ENCODE assay signal across 8 cellular contexts in the genomic region with DNA sequence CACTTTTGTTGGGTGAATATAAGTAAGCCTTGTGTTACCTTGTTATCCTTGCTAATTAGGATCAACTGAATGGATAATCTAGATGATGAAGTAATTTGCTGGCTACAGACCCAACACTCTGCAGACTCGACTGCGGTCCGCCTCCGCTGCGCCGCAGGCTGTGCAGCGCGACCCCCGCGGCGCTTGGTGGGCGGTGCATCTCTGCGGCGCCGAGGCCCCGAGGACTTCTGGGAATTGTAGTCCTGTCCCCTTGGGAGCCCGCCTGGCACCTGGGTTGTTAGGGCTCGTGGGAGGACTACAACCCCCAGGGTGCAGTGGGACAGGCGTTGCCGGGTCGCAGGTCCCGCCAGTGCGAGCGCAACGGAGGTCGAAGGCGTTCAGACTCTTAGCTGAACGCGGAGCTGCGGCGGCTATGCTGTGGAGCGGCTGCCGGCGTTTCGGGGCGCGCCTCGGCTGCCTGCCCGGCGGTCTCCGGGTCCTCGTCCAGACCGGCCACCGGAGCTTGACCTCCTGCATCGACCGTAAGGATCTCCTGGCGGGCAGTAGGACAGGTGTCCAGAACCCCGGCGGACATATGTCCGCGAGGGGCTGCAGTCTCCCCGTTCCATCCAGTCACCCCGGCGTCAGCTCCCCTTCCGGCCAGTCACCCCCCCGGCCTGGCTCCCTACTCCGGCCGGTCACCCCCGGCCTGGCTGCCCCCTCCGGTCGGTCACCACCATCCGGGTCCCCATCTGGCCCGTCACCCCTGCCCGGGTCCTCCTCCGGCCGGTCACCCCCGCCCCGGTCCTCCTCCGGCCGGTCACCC. TPM values are rescaled to one million over a fixed set of nuclear protein-coding genes. Genes with fewer than 3 reads are reported as not detected.
A peak's percentile ranks its signal among the peaks of the same experiment; 100 is the strongest.
DNase-seq lines count a peak whose midpoint lies in the region; ATAC-seq and TF ChIP-seq lines count a peak whose summit lies in the region.

A gene (plus strand): TSS at position 380 of the 805 bp plus-strand sequence. CDS start 33 bp downstream, at position 413.
A gene (minus strand): TSS at position 164 of the 805 bp plus-strand sequence. CDS start 470 bp downstream, outside the sequence.

- H3K9me3 ChIP-seq in left lung = no peaks in the 10 kb centered on the region

- TF ChIP-seq CTCF in C4-2B (conservative IDR thresholded peaks at IDR 0.05) (no peak; the same call in 1 of the 2 replicates), left lung (IDR thresholded peaks at IDR 0.05) (peak; percentile 27 to 59)

- peaks cover 0 to 31% of the 10 kb centered on the region in 2 donors for H3K36me3 ChIP-seq in left lung

- no peaks in the 10 kb centered on the region for H3K27me3 ChIP-seq in left lung

- ATAC-seq in GM19351 (IDR thresholded peaks at IDR 0.05; ENCODE audit: unreplicated experiment) (peak; percentile 97), HG03521 (IDR thresholded peaks at IDR 0.05; ENCODE audit: unreplicated experiment) (peak; percentile 99), left lung (peak; percentile 100)

- H3K4me3 ChIP-seq in left lung = peak within 1 kb of the TSS; percentile 90 to 91

- intact Hi-C loops in left lung (cut with DNase I) = no loop called here

- DNase-seq in NCI-H748 (lab: John Stamatoyannopoulos, UW; ENCODE audit: unreplicated experiment) = peak; percentile 96
- DNase-seq in activated CD4-positive, alpha-beta T cell treated with anti-CD3 and anti-CD28 coated beads, Interleukin-2, amount 50 U/mL, for 1 hour = peak; percentile 95
- DNase-seq in dedifferentiated amniotic fluid mesenchymal stem cell (ENCODE audit: extremely low spot score) = peak; percentile 95
- peak; percentile 98 for DNase-seq in left lung
- peak; percentile 87 to 89 for DNase-seq in stimulated activated CD4-positive, alpha-beta T cell treated with anti-CD3 and anti-CD28 coated beads, Interleukin-2, amount 100 ng/mL, for 48 hours

- H3K27ac ChIP-seq in C4-2B (peak within 1 kb of the TSS; percentile 83), left lung (peak within 1 kb of the TSS; percentile 55 to 78)

- H3K4me1 ChIP-seq in left lung = peaks cover 18 to 49% of the 10 kb centered on the region in 2 donors

RNA-seq across cellular contexts. Expression of the first gene that starts in this region (rescaled TPM):
- 10 to 100 TPM; 31.5 to 48.8 TPM for total RNA-seq in left lung

RNA-seq across cellular contexts. Expression of the second gene that starts in this region (rescaled TPM):
- 10 to 100 TPM; 32.5 to 34.7 TPM for total RNA-seq in left lung

Comparison
In these comparisons a context has a peak if more than half of its experiments do, and no peak if none do; other contexts are left out.
1. Peak in every context shown above with its lines: DNase-seq, ATAC-seq, H3K4me3 ChIP-seq and H3K27ac ChIP-seq.